22 cellular contexts compared by ENCODE assay signal in the genomic region with DNA sequence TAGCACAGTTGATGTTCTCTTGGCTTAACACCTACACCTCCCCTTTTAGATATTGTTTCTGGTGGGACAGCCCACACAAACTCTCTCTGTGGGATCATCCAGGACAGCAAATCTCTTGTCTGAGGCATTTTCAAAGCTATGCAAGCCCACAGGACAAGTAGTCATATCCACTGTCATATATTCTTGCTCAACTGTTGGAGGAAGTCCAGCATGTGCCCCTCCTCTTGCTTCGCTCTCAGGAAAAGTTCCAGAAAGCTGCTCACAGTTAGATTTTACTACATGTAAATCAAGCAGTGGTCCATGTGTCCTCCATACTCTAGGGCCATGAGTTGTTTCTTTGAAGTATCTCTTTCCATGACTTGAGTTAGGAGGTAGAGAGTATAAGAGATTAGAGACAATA.
A peak's percentile ranks its signal among the peaks of the same experiment; 100 is the strongest.
DNase-seq lines count a peak whose midpoint lies in the region; ATAC-seq, FAIRE-seq and TF ChIP-seq lines count a peak whose summit lies in the region.
"Had no signal": no experiment of that assay in that cellular context is flagged by ENCODE, and none has a peak within 500 bp of the region (broad histone marks: within the 10 kb centered on the region; RNA-seq: fewer than 3 reads in every experiment).

No MANE protein-coding gene starts in this region.

- H3K9ac ChIP-seq in adipocyte (ENCODE audit: low read length), result no peak overlapping the region
- no peak overlapping the region for H3K9ac ChIP-seq in HepG2 (ENCODE audit: insufficient read depth, low read depth, low read length)
- H3K9ac ChIP-seq: BLaER1 treated with 17β-estradiol and CSF1 and Interleukin-3, amounts not matched to agents 10 nM and 100 nM had no signal

- H3K27ac ChIP-seq in HepG2 (ENCODE audit: extremely low read length, insufficient read depth, low read length), result no peak overlapping the region
- H3K27ac ChIP-seq: BLaER1 treated with 17β-estradiol and CSF1 and Interleukin-3, amounts not matched to agents 10 nM and 100 nM had no signal

- no peak for TF ChIP-seq CTCF in HepG2 (CRISPR knock-in tag; IDR thresholded peaks at IDR 0.05)

- WGBS in HepG2 (ENCODE audit: low lambda C conversion rate), result 7% methylated on average over 1 of the region's 1 CpG

- no peak for FAIRE-seq in HepG2 (lab: Jason Lieb, UNC)
- FAIRE-seq: A204.1 had no signal

- no peaks in the 10 kb centered on the region for H3K36me3 ChIP-seq in adipocyte (ENCODE audit: control insufficient read depth, insufficient read depth, low read length, severe bottlenecking)
- no peaks in the 10 kb centered on the region for H3K36me3 ChIP-seq in HepG2 (replicated peaks in 1 of 2; ENCODE audit: control insufficient read depth in 1 of 2, insufficient read depth in 2 of 2, low read length in 2 of 2)
- H3K36me3 ChIP-seq: BLaER1 treated with 17β-estradiol and CSF1 and Interleukin-3, amounts not matched to agents 10 nM and 100 nM; MG63 had no signal

- POLR2A ChIA-PET in HepG2 (lab: Yijun Ruan, JAX), result no interaction called here

- no TSS peak for BruUV-seq in HepG2 (replicated peaks; lab: Mats Ljungman, UMichigan)

- DNase-seq in activated T-cell treated with anti-CD3 and anti-CD28 coated beads, Interleukin-2, amount 50 U/mL, for 24 hours, result no peak
- DNase-seq in activated T-cell treated with anti-CD3 and anti-CD28 coated beads, Interleukin-2, amount 50 U/mL, for 1 hour, result no peak
- DNase-seq in adipocyte (ENCODE audit: low read depth), result peak; percentile 4
- DNase-seq in fibroblast of gingiva (ENCODE audit: low read depth), result peak; percentile 4
- DNase-seq in skeletal muscle cell (ENCODE audit: low read depth), result peak; percentile 48
- no peak for DNase-seq in 8988T
- no peak for DNase-seq in stimulated activated naive CD8-positive, alpha-beta T cell treated with anti-CD3 and anti-CD28 coated beads, Interleukin-15, amount 100 ng/mL, for 72 hours
- DNase-seq in HepG2 (ENCODE audit: low spot score), result no peak
- DNase-seq: Calu3; CD8-positive, alpha-beta T cell; H9; MG63; NCI-H1048; NCI-H1436 treated with DMSO at 0.1 percent for 48 hours; NCI-H2029 treated with DMSO at 0.1 percent for 48 hours; NCI-H2171; NCI-H526; PC-3; RPMI8226; SHP77 treated with DMSO at 0.1 percent for 48 hours had no signal

- H2AFZ ChIP-seq in HepG2 (ENCODE audit: low read length), result no peak overlapping the region

- TF ChIP-seq EP300 in HepG2 (IDR thresholded peaks at IDR 0.05; ENCODE audit: low read depth in 2 of 2, low read length in 2 of 2), result no peak
- no peak for TF ChIP-seq EP300 in HepG2 (CRISPR knock-in tag; IDR thresholded peaks at IDR 0.05; ENCODE audit: borderline replicate concordance)

- peak overlapping the region; percentile 9 for H3K27ac Mint-ChIP-seq in activated T-cell treated with anti-CD3 and anti-CD28 coated beads, Interleukin-2, amount 50 U/mL, for 24 hours
- no peak overlapping the region for H3K27ac Mint-ChIP-seq in stimulated activated naive CD8-positive, alpha-beta T cell treated with anti-CD3 and anti-CD28 coated beads, Interleukin-15, amount 100 ng/mL, for 72 hours
- H3K27ac Mint-ChIP-seq: CD8-positive, alpha-beta T cell; H9 had no signal

- H3K4me2 ChIP-seq in HepG2 (ENCODE audit: low read depth, low read length), result no peak overlapping the region
- H3K4me2 ChIP-seq: BLaER1 treated with 17β-estradiol and CSF1 and Interleukin-3, amounts not matched to agents 10 nM and 100 nM had no signal

- H3K79me2 ChIP-seq in HepG2 (ENCODE audit: insufficient read depth, low read length), result no peaks in the 10 kb centered on the region

- intact Hi-C loops in HepG2 (cut with micrococcal nuclease; ENCODE audit: unreplicated experiment), result no loop called here

- ATAC-seq in stimulated activated naive CD8-positive, alpha-beta T cell treated with anti-CD3 and anti-CD28 coated beads, Interleukin-15, amount 100 ng/mL, for 72 hours, result no peak
- ATAC-seq in HepG2, result no peak
- ATAC-seq: CD8-positive, alpha-beta T cell; PC-3 had no signal

- in situ Hi-C loops in HepG2 (cut with HindIII; ENCODE audit: extremely low pct_ligation_motif_present, low pct_unique_long_range_greater_than_20kb), result no loop called here

- TF ChIP-seq POLR2A in HepG2 (IDR thresholded peaks at IDR 0.05; ENCODE audit: insufficient read depth in 1 of 2, low read depth in 2 of 2, low read length in 2 of 2), result no peak

- no peak for TF ChIP-seq RAD21 in HepG2 (CRISPR knock-in tag; IDR thresholded peaks at IDR 0.05)

- H3K4me1 ChIP-seq in adipocyte (ENCODE audit: control insufficient read depth, insufficient read depth, low read length) (no peaks in the 10 kb centered on the region), HepG2 (ENCODE audit: insufficient read depth, low read length) (no peaks in the 10 kb centered on the region)
- H3K4me1 ChIP-seq: BLaER1 treated with 17β-estradiol and CSF1 and Interleukin-3, amounts not matched to agents 10 nM and 100 nM had no signal

- no peaks in the 10 kb centered on the region for H3K27me3 Mint-ChIP-seq in activated T-cell treated with anti-CD3 and anti-CD28 coated beads, Interleukin-2, amount 50 U/mL, for 24 hours
- H3K27me3 Mint-ChIP-seq in stimulated activated naive CD8-positive, alpha-beta T cell treated with anti-CD3 and anti-CD28 coated beads, Interleukin-15, amount 100 ng/mL, for 72 hours, result no peaks in the 10 kb centered on the region

- peaks cover 73% of the 10 kb centered on the region for H3K36me3 Mint-ChIP-seq in activated T-cell treated with anti-CD3 and anti-CD28 coated beads, Interleukin-2, amount 50 U/mL, for 24 hours (ENCODE audit: low read depth)

- H4K20me1 ChIP-seq in HepG2 (ENCODE audit: insufficient read depth, low read length), result no peaks in the 10 kb centered on the region
- H4K20me1 ChIP-seq: BLaER1 treated with 17β-estradiol and CSF1 and Interleukin-3, amounts not matched to agents 10 nM and 100 nM had no signal

- peaks cover 49% of the 10 kb centered on the region for H3K4me1 Mint-ChIP-seq in activated T-cell treated with anti-CD3 and anti-CD28 coated beads, Interleukin-2, amount 50 U/mL, for 24 hours (ENCODE audit: low read depth)
- H3K4me1 Mint-ChIP-seq in stimulated activated naive CD8-positive, alpha-beta T cell treated with anti-CD3 and anti-CD28 coated beads, Interleukin-15, amount 100 ng/mL, for 72 hours, result peaks cover 11% of the 10 kb centered on the region
- H3K4me1 Mint-ChIP-seq: H9 had no signal

- peaks cover 19% of the 10 kb centered on the region for H3K9me3 Mint-ChIP-seq in activated T-cell treated with anti-CD3 and anti-CD28 coated beads, Interleukin-2, amount 50 U/mL, for 24 hours
- H3K9me3 Mint-ChIP-seq in stimulated activated naive CD8-positive, alpha-beta T cell treated with anti-CD3 and anti-CD28 coated beads, Interleukin-15, amount 100 ng/mL, for 72 hours, result peaks cover 7 to 9% of the 10 kb centered on the region in 2 donors
- H3K9me3 Mint-ChIP-seq: H9 had no signal

- H3K27me3 ChIP-seq in adipocyte (replicated peaks; ENCODE audit: control insufficient read depth, insufficient read depth, low read length) (no peaks in the 10 kb centered on the region), HepG2 (ENCODE audit: control insufficient read depth in 1 of 2, insufficient read depth in 2 of 2, low read length in 2 of 2) (no peaks in the 10 kb centered on the region)
- H3K27me3 ChIP-seq: BLaER1 treated with 17β-estradiol and CSF1 and Interleukin-3, amounts not matched to agents 10 nM and 100 nM; MG63 had no signal

- no peak overlapping the region for H3K4me3 Mint-ChIP-seq in activated T-cell treated with anti-CD3 and anti-CD28 coated beads, Interleukin-2, amount 50 U/mL, for 24 hours
- no peak overlapping the region for H3K4me3 Mint-ChIP-seq in stimulated activated naive CD8-positive, alpha-beta T cell treated with anti-CD3 and anti-CD28 coated beads, Interleukin-15, amount 100 ng/mL, for 72 hours
- H3K4me3 Mint-ChIP-seq: CD8-positive, alpha-beta T cell; H9 had no signal

- CTCF ChIA-PET in HepG2 (lab: Yijun Ruan, JAX; ENCODE audit: low intra/inter-chr PET ratio, low total read pairs), result no interaction called here

- H3K4me3 ChIP-seq in adipocyte (ENCODE audit: low read length) (no peak overlapping the region), skeletal muscle cell (ENCODE audit: low read depth, low read length) (no peak overlapping the region), HepG2 (replicated peaks in 1 of 3; ENCODE audit: insufficient read depth in 1 of 3, low read depth in 2 of 3, low read length in 3 of 3) (no peak overlapping the region)
- H3K4me3 ChIP-seq: BLaER1 treated with 17β-estradiol and CSF1 and Interleukin-3, amounts not matched to agents 10 nM and 100 nM; MG63 had no signal

- H3K9me3 ChIP-seq in adipocyte (ENCODE audit: control insufficient read depth, low read length) (no peaks in the 10 kb centered on the region), HepG2 (ENCODE audit: low read length) (peaks cover 32% of the 10 kb centered on the region)
- H3K9me3 ChIP-seq: BLaER1 treated with 17β-estradiol and CSF1 and Interleukin-3, amounts not matched to agents 10 nM and 100 nM; MG63 had no signal

TF ChIP-seq in HepG2, 621 proteins besides CTCF, POLR2A, EP300 and RAD21 (continues in another document):
- no peak for TF ChIP-seq ZKSCAN1 (IDR thresholded peaks at IDR 0.05; ENCODE audit: low read length)
- no peak for TF ChIP-seq SMAD3 (CRISPR knock-in tag; IDR thresholded peaks at IDR 0.05)
- no peak for TF ChIP-seq ELF4 (CRISPR knock-in tag; IDR thresholded peaks at IDR 0.05; ENCODE audit: borderline replicate concordance)
- TF ChIP-seq, protein P1, sequence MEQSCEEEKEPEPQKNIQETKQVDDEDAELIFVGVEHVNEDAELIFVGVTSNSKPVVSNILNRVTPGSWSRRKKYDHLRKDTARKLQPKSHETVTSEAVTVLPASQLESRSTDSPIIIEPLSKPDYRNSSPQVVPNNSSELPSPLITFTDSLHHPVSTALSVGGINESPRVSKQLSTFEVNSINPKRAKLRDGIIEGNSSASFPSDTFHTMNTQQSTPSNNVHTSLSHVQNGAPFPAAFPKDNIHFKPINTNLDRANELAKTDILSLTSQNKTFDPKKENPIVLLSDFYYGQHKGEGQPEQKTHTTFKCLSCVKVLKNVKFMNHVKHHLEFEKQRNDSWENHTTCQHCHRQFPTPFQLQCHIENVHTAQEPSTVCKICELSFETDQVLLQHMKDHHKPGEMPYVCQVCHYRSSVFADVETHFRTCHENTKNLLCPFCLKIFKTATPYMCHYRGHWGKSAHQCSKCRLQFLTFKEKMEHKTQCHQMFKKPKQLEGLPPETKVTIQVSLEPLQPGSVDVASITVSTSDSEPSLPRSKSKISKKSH (CRISPR knock-in tag; IDR thresholded peaks at IDR 0.05; ENCODE audit: borderline replicate concordance), result no peak

Comparison
In these comparisons a context has a peak if more than half of its experiments do, and no peak if none do; other contexts are left out.
1. DNase-seq: peak in adipocyte (single experiment), fibroblast of gingiva (single experiment) and skeletal muscle cell (single experiment); none in activated T-cell treated with anti-CD3 and anti-CD28 coated beads, Interleukin-2, amount 50 U/mL, for 24 hours (single experiment), activated T-cell treated with anti-CD3 and anti-CD28 coated beads, Interleukin-2, amount 50 U/mL, for 1 hour (single experiment), 8988T (single experiment), stimulated activated naive CD8-positive, alpha-beta T cell treated with anti-CD3 and anti-CD28 coated beads, Interleukin-15, amount 100 ng/mL, for 72 hours (0 of 2) and HepG2 (single experiment).